8 cellular contexts compared by ENCODE assay signal in the genomic region with DNA sequence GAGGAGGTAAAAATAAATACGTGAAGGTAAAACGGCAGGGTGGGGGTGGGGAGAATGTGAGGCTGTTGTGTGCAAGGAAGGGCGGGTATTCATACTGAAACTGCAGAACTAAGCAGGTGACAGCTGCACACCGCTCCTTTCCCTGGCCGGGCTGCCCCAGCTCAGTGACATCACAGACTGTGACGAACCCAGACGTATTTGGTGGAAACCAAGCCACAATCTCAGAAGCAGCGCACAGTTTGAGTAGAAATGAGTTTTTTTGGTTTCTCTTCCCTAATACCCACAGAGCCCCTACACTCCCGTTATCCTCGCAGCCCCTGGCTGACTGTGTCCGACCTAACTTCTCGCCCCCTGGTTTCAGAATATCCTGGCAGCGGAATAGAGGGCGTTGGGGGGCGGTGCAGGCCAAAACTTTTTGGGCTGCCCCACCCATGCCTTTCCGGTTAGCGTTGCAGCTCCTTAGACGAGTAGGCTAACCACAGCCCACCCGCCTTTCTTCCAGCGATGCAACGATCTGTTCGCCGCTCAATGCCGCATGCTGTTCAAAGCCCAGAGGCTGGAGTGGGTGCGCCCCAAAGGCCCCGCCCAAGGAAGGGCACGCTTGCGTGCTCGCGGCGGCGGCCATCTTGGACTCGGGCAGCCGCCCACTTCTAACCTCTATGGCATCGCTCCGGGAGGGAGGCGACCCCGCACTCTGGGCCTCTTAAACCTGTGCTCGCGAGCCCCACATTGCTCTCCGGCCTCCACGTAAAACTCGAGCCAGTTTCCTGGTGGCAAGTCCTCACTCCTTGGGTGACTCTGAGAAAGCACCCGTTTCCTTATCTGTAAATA. TPM values are rescaled to one million over a fixed set of nuclear protein-coding genes. Genes with fewer than 3 reads are reported as not detected.
DNase-seq lines count a peak whose midpoint lies in the region; ATAC-seq, FAIRE-seq and TF ChIP-seq lines count a peak whose summit lies in the region.

No MANE protein-coding gene starts in this region.

- H3K79me2 ChIP-seq in OCI-LY7 (ENCODE audit: insufficient read depth, low read depth, low read length): no peaks in the 10 kb centered on the region

- H3K4me3 ChIP-seq in HUES6 (ENCODE audit: low read depth, low read length) (peak overlapping the region; percentile 85), OCI-LY7 (ENCODE audit: low read depth, low read length, poor library complexity, severe bottlenecking) (peak overlapping the region; percentile 69), muscle layer of colon (ENCODE audit: low read depth in 1 of 2, low read length in 2 of 2) (peak overlapping the region; percentile 62 to 93)

- peak; percentile 83 for ATAC-seq in GM21447 (IDR thresholded peaks at IDR 0.05; ENCODE audit: unreplicated experiment)

- H3K9me3 ChIP-seq in HUES6 (ENCODE audit: control insufficient read depth, insufficient read depth, low read depth, low read length) (no peaks in the 10 kb centered on the region), OCI-LY7 (ENCODE audit: low read length) (no peaks in the 10 kb centered on the region), muscle layer of colon (ENCODE audit: low read length) (no peaks in the 10 kb centered on the region)

- BruUV-seq in OCI-LY7 (replicated peaks; lab: Mats Ljungman, UMichigan): TSS peak; percentile 73

- H3K4me1 ChIP-seq in HUES6 (ENCODE audit: control insufficient read depth, insufficient read depth, low read length): peaks cover 10% of the 10 kb centered on the region; the same call in 1 of the 2 replicates
- peaks cover 22% of the 10 kb centered on the region for H3K4me1 ChIP-seq in OCI-LY7 (ENCODE audit: insufficient read depth, low read length, poor library complexity, severe bottlenecking)
- peaks cover 7% of the 10 kb centered on the region for H3K4me1 ChIP-seq in muscle layer of colon (ENCODE audit: insufficient read depth, low read length)

- H3K27me3 ChIP-seq in HUES6 (ENCODE audit: control insufficient read depth, insufficient read depth, low read length) (no peaks in the 10 kb centered on the region), muscle layer of colon (ENCODE audit: control insufficient read depth in 1 of 2, insufficient read depth in 2 of 2, low read length in 2 of 2) (no peaks in the 10 kb centered on the region)

- POLR2A ChIA-PET in OCI-LY7 (lab: Charles Lee): interaction anchor here (0.5 to 1.4 kb wide), 8 partner anchors 8 to 142 kb away, joined by 3 to 7 read pairs (median 4); a partner anchor contains a TSS

- H3K9me2 ChIP-seq in OCI-LY7 (ENCODE audit: insufficient read depth, low read length): no peaks in the 10 kb centered on the region

- H2AFZ ChIP-seq in OCI-LY7 (ENCODE audit: low read length): peak overlapping the region; percentile 67; the same call in 1 of the 2 replicates

- TF ChIP-seq CTCF in D721Med (IDR thresholded peaks at IDR 0.05; ENCODE audit: insufficient read depth, missing control alignments) (no peak), OCI-LY7 (conservative IDR thresholded peaks at IDR 0.05; ENCODE audit: low read length) (0 out of 2 replicates have a peak, but pooled peaks have one; percentile 15)

- H3K36me3 ChIP-seq in HUES6 (ENCODE audit: control insufficient read depth, insufficient read depth, low read length) (peaks cover 26% of the 10 kb centered on the region), OCI-LY7 (ENCODE audit: insufficient read depth, low read length) (peaks cover 32% of the 10 kb centered on the region), muscle layer of colon (ENCODE audit: insufficient read depth, low read length) (peaks cover 24% of the 10 kb centered on the region)

- intact Hi-C loops in OCI-LY7 (cut with micrococcal nuclease; ENCODE audit: unreplicated experiment): loop anchor here (2.0 kb wide), 2 partner anchors 116 to 152 kb away; a partner anchor contains a TSS

- no peaks in the 10 kb centered on the region for H4K20me1 ChIP-seq in OCI-LY7 (ENCODE audit: insufficient read depth, low read length)

- peak overlapping the region; percentile 74 for H3K9ac ChIP-seq in HUES6 (ENCODE audit: low read length)
- peak overlapping the region; percentile 60 for H3K9ac ChIP-seq in muscle layer of colon (ENCODE audit: low read length)

- no peak for FAIRE-seq in D721Med (lab: Jason Lieb, UNC)

- peak overlapping the region; percentile 87 for H3K4me2 ChIP-seq in OCI-LY7 (ENCODE audit: low read length)

- DNase-seq in D721Med (ENCODE audit: insufficient read length, low spot score) (peak; percentile 93), OCI-LY7 (ENCODE audit: low spot score) (peak; percentile 94), activated T-cell treated with anti-CD3 and anti-CD28 coated beads for 48 hours (ENCODE audit: low read depth) (peak; percentile 93), erythroblast (lab: John Stamatoyannopoulos, UW) (peak; percentile 85 to 88)
- peak; percentile 71 for DNase-seq in stimulated activated CD8-positive, alpha-beta memory T cell treated with anti-CD3 and anti-CD28 coated beads, Interleukin-7, amount 100 ng/mL, for 24 hours (ENCODE audit: low read depth)

- CTCF ChIA-PET in OCI-LY7 (lab: Charles Lee; ENCODE audit: unreplicated experiment): no interaction called here

- TF ChIP-seq POLR2A in erythroblast (IDR thresholded peaks at IDR 0.05; ENCODE audit: low read length): peak; percentile 58

- H3K27ac ChIP-seq in HUES6 (ENCODE audit: low read depth, low read length) (no peak overlapping the region), OCI-LY7 (ENCODE audit: low read depth, low read length, poor library complexity, severe bottlenecking) (peak overlapping the region; percentile 95), muscle layer of colon (ENCODE audit: low read depth, low read length) (peak overlapping the region; percentile 75)

RNA-seq across cellular contexts. Expression of a gene that starts 9.1 kb away (rescaled TPM):
- total RNA-seq in OCI-LY7 (2014; rRNA removed; shearing (Covaris generic)): 10.6 and 13.9 TPM in 2 replicates
- 29.9 and 33.8 TPM in 2 replicates for total RNA-seq in OCI-LY7 (2022)

RNA-seq across cellular contexts. Expression of a gene that starts 50.1 kb away (rescaled TPM):
- 47.8 and 56.6 TPM in 2 replicates for total RNA-seq in OCI-LY7 (2014; rRNA removed; shearing (Covaris generic))
- total RNA-seq in OCI-LY7 (2022): 83.5 and 88.6 TPM in 2 replicates
